In the genomic region with DNA sequence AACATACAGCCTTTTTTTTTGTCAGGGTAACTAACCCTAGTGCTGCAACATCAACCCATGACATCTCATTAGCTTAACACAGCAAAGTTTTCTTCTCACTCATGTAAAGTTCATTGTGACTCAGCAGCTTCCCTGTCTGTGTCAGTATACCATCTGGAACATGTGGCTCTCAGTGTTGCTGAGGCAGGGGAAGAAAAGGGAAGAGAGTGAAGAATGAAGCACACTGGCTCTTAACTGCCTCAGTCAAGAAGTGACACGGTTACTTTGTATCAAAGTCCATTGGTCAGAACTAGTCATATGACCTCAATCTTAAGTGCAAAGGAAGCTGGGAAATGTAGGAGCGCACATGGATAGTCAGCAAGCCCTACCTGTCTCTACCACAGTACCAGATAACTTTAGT, we compare ENCODE assay signal across 8 cellular contexts.
DNase-seq lines count a peak whose midpoint lies in the region; ATAC-seq, FAIRE-seq and TF ChIP-seq lines count a peak whose summit lies in the region.

No MANE protein-coding gene starts in this region.

- no peaks in the 10 kb centered on the region for H3K79me2 ChIP-seq in GM12878 (ENCODE audit: control insufficient read depth, insufficient read depth, low read length)
- H3K79me2 ChIP-seq in mesendoderm (ENCODE audit: control insufficient read depth, insufficient read depth, low read length) = no peaks in the 10 kb centered on the region

- H3K27me3 Mint-ChIP-seq in activated CD8-positive, alpha-beta memory T cell treated with anti-CD3 and anti-CD28 coated beads, Interleukin-2, amount 10 ng/mL, durations not matched to agents 7 days and 5 days = peaks cover 6% of the 10 kb centered on the region

- peak overlapping the region in 7 of 11 experiments; percentile 7 to 55 (median 43); a peak in 9 of 22 replicates for H3K27ac ChIP-seq in BLaER1 treated with 17β-estradiol and CSF1 and Interleukin-3, amounts not matched to agents 10 nM and 100 nM
- no peak overlapping the region for H3K27ac ChIP-seq in GM12878 (ENCODE audit: control insufficient read depth, insufficient read depth)
- H3K27ac ChIP-seq in mesendoderm (ENCODE audit: low read depth, low read length) = no peak overlapping the region

- no peaks in the 10 kb centered on the region for H3K36me3 Mint-ChIP-seq in activated CD8-positive, alpha-beta memory T cell treated with anti-CD3 and anti-CD28 coated beads, Interleukin-2, amount 10 ng/mL, durations not matched to agents 7 days and 5 days

- H2BK15ac ChIP-seq in mesendoderm (replicated peaks; ENCODE audit: low read depth) = no peak overlapping the region

- no peak overlapping the region for H3K4ac ChIP-seq in mesendoderm (ENCODE audit: low read depth, low read length)

- no peaks in the 10 kb centered on the region for H4K20me1 ChIP-seq in BLaER1 treated with 17β-estradiol and CSF1 and Interleukin-3, amounts not matched to agents 10 nM and 100 nM
- H4K20me1 ChIP-seq in GM12878 (ENCODE audit: control insufficient read depth, insufficient read depth) = no peaks in the 10 kb centered on the region

- H3K27ac Mint-ChIP-seq in activated CD8-positive, alpha-beta memory T cell treated with anti-CD3 and anti-CD28 coated beads, Interleukin-2, amount 10 ng/mL, durations not matched to agents 7 days and 5 days = no peak overlapping the region

- H3K18ac ChIP-seq in mesendoderm (ENCODE audit: low read length) = no peak overlapping the region

- H3K23ac ChIP-seq in mesendoderm (ENCODE audit: low read length) = no peak overlapping the region

- no peak overlapping the region for H3K56ac ChIP-seq in mesendoderm (ENCODE audit: low read length)

- FAIRE-seq in GM12878 (lab: Jason Lieb, UNC) = no peak

- peaks cover 0 to 57% (median 2%) of the 10 kb centered on the region in 10 experiments; a peak in 7 of 20 replicates for H3K4me1 ChIP-seq in BLaER1 treated with 17β-estradiol and CSF1 and Interleukin-3, amounts not matched to agents 10 nM and 100 nM
- H3K4me1 ChIP-seq in GM12878 (ENCODE audit: control insufficient read depth, insufficient read depth, low read length) (no peaks in the 10 kb centered on the region), mesendoderm (ENCODE audit: control insufficient read depth, low read depth, low read length) (peaks cover 13% of the 10 kb centered on the region)

- no TSS peak for BruUV-seq in GM12878 (replicated peaks; lab: Mats Ljungman, UMichigan)

- POLR2A ChIA-PET in GM12878 (lab: Charles Lee) = interaction anchor here (0.5 kb wide), 1 partner anchor 250 kb away, joined by 4 read pairs; no protein-coding TSS in a partner anchor

- no peak overlapping the region for H2AK5ac ChIP-seq in mesendoderm (ENCODE audit: low read length)

- SMC1A ChIA-PET in GM12878 (lab: Charles Lee; ENCODE audit: uncharacterized antibody, unreplicated experiment) = interaction anchor here (0.6 to 1.3 kb wide), 3 partner anchors 20 to 290 kb away, joined by 3 to 6 read pairs (median 3); no protein-coding TSS in a partner anchor

- H2BK120ac ChIP-seq in mesendoderm (ENCODE audit: low read depth, low read length) = no peak overlapping the region

- peak overlapping the region in 3 of 11 experiments; percentile 19 to 61 (median 32); a peak in 4 of 22 replicates for H3K4me2 ChIP-seq in BLaER1 treated with 17β-estradiol and CSF1 and Interleukin-3, amounts not matched to agents 10 nM and 100 nM
- no peak overlapping the region for H3K4me2 ChIP-seq in GM12878 (ENCODE audit: control insufficient read depth, insufficient read depth)
- no peak overlapping the region for H3K4me2 ChIP-seq in mesendoderm (ENCODE audit: low read length)

- H2BK5ac ChIP-seq in mesendoderm (ENCODE audit: low read length) = no peak overlapping the region

- H3K9me3 Mint-ChIP-seq in activated CD8-positive, alpha-beta memory T cell treated with anti-CD3 and anti-CD28 coated beads, Interleukin-2, amount 10 ng/mL, durations not matched to agents 7 days and 5 days (ENCODE audit: low read depth) = no peaks in the 10 kb centered on the region

- TF ChIP-seq EP300 in GM12878 (IDR thresholded peaks at IDR 0.05; ENCODE audit: borderline replicate concordance in 1 of 2, control insufficient read depth in 1 of 2, low read depth in 2 of 2, low read length in 2 of 2) = no peak

- no peaks in the 10 kb centered on the region for H3K9me3 ChIP-seq in BLaER1 treated with 17β-estradiol and CSF1 and Interleukin-3, amounts not matched to agents 10 nM and 100 nM (replicated peaks in 1 of 11)
- no peaks in the 10 kb centered on the region for H3K9me3 ChIP-seq in GM12878 (replicated peaks; ENCODE audit: control insufficient read depth, insufficient read depth, low read length)

- peak; percentile 33 for DNase-seq in HT-29 (ENCODE audit: low spot score)
- DNase-seq in GM12878 (ENCODE audit: low read depth, low spot score) = peak; percentile 27
- peak; percentile 49 for DNase-seq in mesendoderm
- no peak for DNase-seq in activated CD8-positive, alpha-beta memory T cell treated with anti-CD3 and anti-CD28 coated beads, Interleukin-2, amount 10 ng/mL, durations not matched to agents 7 days and 5 days
- no peak for DNase-seq in NCI-H1092 treated with DMSO at 0.1 percent for 48 hours (lab: John Stamatoyannopoulos, UW)
- no peak for DNase-seq in cerebellar nuclear complex (lab: John Stamatoyannopoulos, UW)

- CTCF ChIA-PET in GM12878 (lab: Yijun Ruan, JAX) = interaction anchor here (0.9 to 2.4 kb wide), 4 partner anchors 10 to 189 kb away, joined by 3 to 6 read pairs (median 4); no protein-coding TSS in a partner anchor
- CTCF ChIA-PET in activated CD8-positive, alpha-beta memory T cell treated with anti-CD3 and anti-CD28 coated beads, Interleukin-2, amount 10 ng/mL, durations not matched to agents 7 days and 5 days (lab: Charles Lee) = no interaction called here

- TF ChIP-seq POLR2A in GM12878 (IDR thresholded peaks at IDR 0.05; ENCODE audit: low read depth, low read length) = no peak

- H4K5ac ChIP-seq in mesendoderm (ENCODE audit: low read length) = no peak overlapping the region

- ATAC-seq in GM19395 (IDR thresholded peaks at IDR 0.05; ENCODE audit: unreplicated experiment) (peak; percentile 73), GM12878 (peak; percentile 88)
- no peak for ATAC-seq in activated CD8-positive, alpha-beta memory T cell treated with anti-CD3 and anti-CD28 coated beads, Interleukin-2, amount 10 ng/mL, durations not matched to agents 7 days and 5 days

- in situ Hi-C loops in GM12878 (cut with MboI) = no loop called here

- no peak for TF ChIP-seq RAD21 in GM12878 (IDR thresholded peaks at IDR 0.05; ENCODE audit: insufficient read depth, low read depth, low read length)

- intact Hi-C loops in GM12878 (cut with micrococcal nuclease; ENCODE audit: unreplicated experiment) = no loop called here

- no peak overlapping the region for H4K8ac ChIP-seq in mesendoderm (ENCODE audit: low read depth, low read length)

- TF ChIP-seq CTCF in GM12878 (IDR thresholded peaks at IDR 0.05 in 2 of 3, conservative IDR thresholded peaks at IDR 0.05 in 1 of 3; ENCODE audit: control insufficient read depth in 2 of 3, extremely low read depth in 1 of 3, insufficient read depth in 1 of 3, low read depth in 3 of 3, low read length in 3 of 3) = no peak

- no peak overlapping the region for H3K4me3 ChIP-seq in BLaER1 treated with 17β-estradiol and CSF1 and Interleukin-3, amounts not matched to agents 10 nM and 100 nM
- no peak overlapping the region for H3K4me3 ChIP-seq in GM12878
- H3K4me3 ChIP-seq in mesendoderm (ENCODE audit: low read length) = no peak overlapping the region

- RAD21 ChIA-PET in GM12878 (lab: Charles Lee; ENCODE audit: unreplicated experiment) = no interaction called here

- no peak overlapping the region; the same call in 1 of the 2 replicates for H2AFZ ChIP-seq in GM12878 (ENCODE audit: control insufficient read depth, low read depth, low read length)

- no peak overlapping the region for H3K4me3 Mint-ChIP-seq in activated CD8-positive, alpha-beta memory T cell treated with anti-CD3 and anti-CD28 coated beads, Interleukin-2, amount 10 ng/mL, durations not matched to agents 7 days and 5 days

- no peaks in the 10 kb centered on the region for H3K36me3 ChIP-seq in BLaER1 treated with 17β-estradiol and CSF1 and Interleukin-3, amounts not matched to agents 10 nM and 100 nM
- H3K36me3 ChIP-seq in GM12878 (ENCODE audit: control insufficient read depth in 2 of 2, insufficient read depth in 2 of 2, low read length in 1 of 2) (no peaks in the 10 kb centered on the region), mesendoderm (ENCODE audit: control insufficient read depth, insufficient read depth, low read length) (no peaks in the 10 kb centered on the region)

- WGBS in GM12878 (ENCODE audit: insufficient coverage, insufficient replicate concordance, low lambda C conversion rate, missing lambda C conversion rate) = 30% methylated on average over 2 of the region's 2 CpGs
- no CpG with 5 or more reads among the region's 2 CpGs for WGBS in mesendoderm (ENCODE audit: extremely low coverage, insufficient coverage, low lambda C conversion rate)

- H3K79me1 ChIP-seq in mesendoderm (ENCODE audit: low read length) = no peaks in the 10 kb centered on the region

- H3K27me3 ChIP-seq in BLaER1 treated with 17β-estradiol and CSF1 and Interleukin-3, amounts not matched to agents 10 nM and 100 nM = no peaks in the 10 kb centered on the region
- H3K27me3 ChIP-seq in GM12878 (replicated peaks in 1 of 2; ENCODE audit: control insufficient read depth in 2 of 2, insufficient read depth in 2 of 2, low read length in 1 of 2) = no peaks in the 10 kb centered on the region
- H3K27me3 ChIP-seq in mesendoderm (ENCODE audit: insufficient read depth, low read length, poor library complexity) = no peaks in the 10 kb centered on the region

- peaks cover 3% of the 10 kb centered on the region for H3K4me1 Mint-ChIP-seq in activated CD8-positive, alpha-beta memory T cell treated with anti-CD3 and anti-CD28 coated beads, Interleukin-2, amount 10 ng/mL, durations not matched to agents 7 days and 5 days

- no peak overlapping the region for H3K9ac ChIP-seq in BLaER1 treated with 17β-estradiol and CSF1 and Interleukin-3, amounts not matched to agents 10 nM and 100 nM
- H3K9ac ChIP-seq in GM12878 (ENCODE audit: control insufficient read depth, insufficient read depth, low read length) = no peak overlapping the region
- H3K9ac ChIP-seq in mesendoderm (ENCODE audit: low read length) = no peak overlapping the region

TF ChIP-seq in GM12878, 131 proteins besides CTCF, POLR2A, EP300 and RAD21 (continues in another document):
- TF ChIP-seq, protein P1, sequence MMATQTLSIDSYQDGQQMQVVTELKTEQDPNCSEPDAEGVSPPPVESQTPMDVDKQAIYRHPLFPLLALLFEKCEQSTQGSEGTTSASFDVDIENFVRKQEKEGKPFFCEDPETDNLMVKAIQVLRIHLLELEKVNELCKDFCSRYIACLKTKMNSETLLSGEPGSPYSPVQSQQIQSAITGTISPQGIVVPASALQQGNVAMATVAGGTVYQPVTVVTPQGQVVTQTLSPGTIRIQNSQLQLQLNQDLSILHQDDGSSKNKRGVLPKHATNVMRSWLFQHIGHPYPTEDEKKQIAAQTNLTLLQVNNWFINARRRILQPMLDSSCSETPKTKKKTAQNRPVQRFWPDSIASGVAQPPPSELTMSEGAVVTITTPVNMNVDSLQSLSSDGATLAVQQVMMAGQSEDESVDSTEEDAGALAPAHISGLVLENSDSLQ (IDR thresholded peaks at IDR 0.05) = peak; percentile 53

Comparison
In these comparisons a context has a peak if more than half of its experiments do, and no peak if none do; other contexts are left out.
1. H3K27ac ChIP-seq: peak in BLaER1 treated with 17β-estradiol and CSF1 and Interleukin-3, amounts not matched to agents 10 nM and 100 nM (7 of 11); none in GM12878 (single experiment) and mesendoderm (single experiment).
2. DNase-seq: peak in HT-29 (single experiment), GM12878 (single experiment) and mesendoderm (single experiment); none in activated CD8-positive, alpha-beta memory T cell treated with anti-CD3 and anti-CD28 coated beads, Interleukin-2, amount 10 ng/mL, durations not matched to agents 7 days and 5 days (single experiment), NCI-H1092 treated with DMSO at 0.1 percent for 48 hours (single experiment) and cerebellar nuclear complex (0 of 2).